8 cellular contexts compared by ENCODE assay signal in the genomic region with DNA sequence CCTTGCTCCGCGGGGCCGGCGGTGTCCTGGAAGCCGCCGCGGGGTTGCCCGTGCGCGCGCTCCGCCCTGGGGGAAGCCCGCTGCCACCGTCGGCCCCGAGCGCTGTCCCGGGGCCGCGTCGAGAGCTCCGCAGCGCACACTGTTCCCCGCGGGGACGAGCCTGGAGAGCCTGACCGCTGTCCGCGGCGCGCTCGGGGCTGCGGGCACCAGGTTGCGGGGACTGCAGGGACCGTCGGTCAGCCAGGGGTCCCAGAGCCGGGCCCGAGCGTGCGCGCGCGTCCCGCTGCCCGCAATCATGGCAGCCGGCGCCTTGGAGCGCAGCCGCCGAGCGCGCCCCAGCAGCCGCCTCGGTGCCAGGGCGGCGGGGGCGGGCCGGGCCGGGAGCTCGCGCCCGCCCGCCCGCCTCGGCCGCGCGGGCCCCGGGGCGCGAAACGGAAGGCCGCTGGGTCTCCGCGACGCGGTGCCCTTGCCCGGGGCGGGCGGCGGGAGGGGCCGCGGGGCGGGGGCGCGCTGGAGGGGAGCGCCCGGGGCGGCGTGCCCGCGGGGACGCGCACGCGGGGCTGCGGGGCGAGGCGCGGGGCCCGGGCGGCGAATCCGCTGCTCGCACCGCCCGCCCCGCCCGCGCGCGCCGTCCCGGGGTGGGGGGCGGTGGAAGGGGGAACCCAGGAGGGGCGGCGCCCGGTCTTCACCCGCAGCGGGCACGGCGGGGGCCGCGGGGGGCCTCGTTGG.
A peak's percentile ranks its signal among the peaks of the same experiment; 100 is the strongest.
DNase-seq lines count a peak whose midpoint lies in the region; ATAC-seq lines count a peak whose summit lies in the region.

No MANE protein-coding gene starts in this region.

- H3K9ac ChIP-seq in endocrine pancreas (ENCODE audit: control insufficient read depth, insufficient read depth, low read length) = peak overlapping the region; percentile 75

- no peak overlapping the region for H3K4me3 ChIP-seq in endocrine pancreas (ENCODE audit: control insufficient read depth, insufficient read depth, low read length)

- H3K36me3 ChIP-seq in KOPT-K1 (ENCODE audit: insufficient read depth, low read length) = peaks cover 24% of the 10 kb centered on the region
- H3K36me3 ChIP-seq in endocrine pancreas (ENCODE audit: control insufficient read depth, insufficient read depth, low read length) = no peaks in the 10 kb centered on the region

- H3K4me3 Mint-ChIP-seq in stimulated activated naive CD8-positive, alpha-beta T cell treated with anti-CD3 and anti-CD28 coated beads, Interleukin-15, amount 100 ng/mL, for 72 hours = peak overlapping the region; percentile 83

- H3K27ac Mint-ChIP-seq in stimulated activated naive CD8-positive, alpha-beta T cell treated with anti-CD3 and anti-CD28 coated beads, Interleukin-15, amount 100 ng/mL, for 72 hours = no peak overlapping the region

- no peaks in the 10 kb centered on the region for H3K27me3 ChIP-seq in endocrine pancreas (ENCODE audit: control insufficient read depth, insufficient read depth, low read length)

- H3K27ac ChIP-seq in KOPT-K1 (ENCODE audit: low read depth, low read length, poor library complexity, severe bottlenecking) = peak overlapping the region; percentile 100

- H3K4me1 ChIP-seq in endocrine pancreas (ENCODE audit: control insufficient read depth, insufficient read depth, low read length) = peaks cover 4% of the 10 kb centered on the region

- peak; percentile 72 for ATAC-seq in stimulated activated naive CD8-positive, alpha-beta T cell treated with anti-CD3 and anti-CD28 coated beads, Interleukin-15, amount 100 ng/mL, for 72 hours
- no peak for ATAC-seq in HG03280 (IDR thresholded peaks at IDR 0.05; ENCODE audit: unreplicated experiment)

- peaks cover 52% of the 10 kb centered on the region for H3K4me1 Mint-ChIP-seq in stimulated activated naive CD8-positive, alpha-beta T cell treated with anti-CD3 and anti-CD28 coated beads, Interleukin-15, amount 100 ng/mL, for 72 hours

- peak; percentile 71 for DNase-seq in NCI-H2029 (lab: John Stamatoyannopoulos, UW)
- no peak for DNase-seq in NCI-H2029 treated with DMSO at 0.1 percent for 48 hours (lab: John Stamatoyannopoulos, UW)
- peak; percentile 41 to 54 for DNase-seq in activated CD4-positive, alpha-beta T cell treated with anti-CD3 and anti-CD28 coated beads for 4 hours
- peak; percentile 90 for DNase-seq in mesenteric fat pad (ENCODE audit: low spot score)
- DNase-seq in stimulated activated naive CD8-positive, alpha-beta T cell treated with anti-CD3 and anti-CD28 coated beads, Interleukin-15, amount 100 ng/mL, for 72 hours = peak; percentile 48 to 58

- no peaks in the 10 kb centered on the region for H3K9me3 ChIP-seq in KOPT-K1 (ENCODE audit: insufficient read depth, low read length, poor library complexity, severe bottlenecking)
- H3K9me3 ChIP-seq in endocrine pancreas (ENCODE audit: control insufficient read depth, low read length) = no peaks in the 10 kb centered on the region

- peaks cover 6% of the 10 kb centered on the region for H3K27me3 Mint-ChIP-seq in stimulated activated naive CD8-positive, alpha-beta T cell treated with anti-CD3 and anti-CD28 coated beads, Interleukin-15, amount 100 ng/mL, for 72 hours

- H3K9me3 Mint-ChIP-seq in stimulated activated naive CD8-positive, alpha-beta T cell treated with anti-CD3 and anti-CD28 coated beads, Interleukin-15, amount 100 ng/mL, for 72 hours = no peaks in the 10 kb centered on the region
